14 cellular contexts compared by ENCODE assay signal in the genomic region with DNA sequence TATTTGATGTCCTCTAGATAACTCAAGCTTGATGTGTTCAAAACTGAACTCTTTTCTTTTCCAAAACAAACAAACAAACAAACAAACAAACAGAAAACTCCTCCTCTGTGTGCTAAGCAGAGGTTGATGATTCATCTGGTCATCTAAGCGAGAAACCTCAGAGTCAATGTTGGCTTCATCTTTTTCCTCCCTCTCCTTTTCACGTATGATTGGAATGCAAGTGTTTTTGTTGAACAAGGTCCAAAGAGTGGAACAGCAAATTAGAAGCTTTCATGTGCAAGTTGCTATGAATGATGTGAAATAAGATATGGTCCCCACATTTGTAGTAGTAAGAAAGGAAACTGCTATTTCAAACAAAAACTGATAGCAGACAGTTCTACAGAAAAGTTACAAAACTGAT. TPM values are rescaled to one million over a fixed set of nuclear protein-coding genes. Genes with fewer than 3 reads are reported as not detected.
DNase-seq lines count a peak whose midpoint lies in the region; ATAC-seq and TF ChIP-seq lines count a peak whose summit lies in the region.
"Had no signal": no experiment of that assay in that cellular context is flagged by ENCODE, and none has a peak within 500 bp of the region (broad histone marks: within the 10 kb centered on the region; RNA-seq: fewer than 3 reads in every experiment).

No MANE protein-coding gene starts in this region.

- 27 to 36% (median 27%) methylated on average over 2 of the region's 2 CpGs for WGBS in psoas muscle, 3 donors

- H3K36me3 ChIP-seq in brain microvascular endothelial cell (replicated peaks) (no peaks in the 10 kb centered on the region), psoas muscle (ENCODE audit: insufficient read depth in 1 of 2, low read depth in 1 of 2) (no peaks in the 10 kb centered on the region)
- H3K36me3 ChIP-seq: HAP-1, right atrium auricular region had no signal

- H3K27me3 ChIP-seq in brain microvascular endothelial cell (replicated peaks) (peaks cover 4% of the 10 kb centered on the region), psoas muscle (ENCODE audit: insufficient read depth in 3 of 3, low read length in 2 of 3) (peaks cover 0 to 4% (median 0%) of the 10 kb centered on the region in 3 donors)
- H3K27me3 ChIP-seq: right atrium auricular region had no signal

- no peaks in the 10 kb centered on the region for H3K4me1 ChIP-seq in psoas muscle
- H3K4me1 ChIP-seq: right atrium auricular region had no signal

- H3K27ac ChIP-seq in brain microvascular endothelial cell (no peak overlapping the region), psoas muscle (no peak overlapping the region)
- H3K27ac ChIP-seq: right atrium auricular region had no signal

- ATAC-seq in GM21723 (IDR thresholded peaks at IDR 0.05; ENCODE audit: unreplicated experiment), result no peak
- no peak for ATAC-seq in esophagus mucosa
- no peak for ATAC-seq in psoas muscle
- ATAC-seq: CD8-positive, alpha-beta T cell had no signal

- peak overlapping the region; percentile 79 for H3K27ac Mint-ChIP-seq in mesothelial cell of epicardium
- H3K27ac Mint-ChIP-seq: CD8-positive, alpha-beta T cell; type B pancreatic cell had no signal

- peak; percentile 83 for DNase-seq in AG09319 (ENCODE audit: extremely low read depth, low read depth)
- peak; percentile 81 for DNase-seq in brain microvascular endothelial cell
- DNase-seq in mesothelial cell of epicardium (ENCODE audit: low spot score in 2 of 2, unreplicated experiment in 2 of 2), result no peak
- DNase-seq in NCI-H1105 (lab: John Stamatoyannopoulos, UW), result no peak
- no peak for DNase-seq in psoas muscle
- DNase-seq: CD8-positive, alpha-beta T cell; effector memory CD4-positive, alpha-beta T cell; Kasumi-1 had no signal

- no peaks in the 10 kb centered on the region for H3K9me3 ChIP-seq in psoas muscle
- H3K9me3 ChIP-seq: HAP-1, right atrium auricular region had no signal

- no peak for TF ChIP-seq EP300 in Ishikawa (IDR thresholded peaks at IDR 0.05; ENCODE audit: borderline replicate concordance)

- H3K4me3 ChIP-seq in brain microvascular endothelial cell (ENCODE audit: low read depth, low read length) (no peak overlapping the region), psoas muscle (no peak overlapping the region)
- H3K4me3 ChIP-seq: HAP-1, right atrium auricular region had no signal

- no peaks in the 10 kb centered on the region for H3K27me3 Mint-ChIP-seq in mesothelial cell of epicardium (ENCODE audit: low read depth)

- no peak for TF ChIP-seq CTCF in AG09319 (IDR thresholded peaks at IDR 0.05; ENCODE audit: low read depth, low read length)
- TF ChIP-seq CTCF in brain microvascular endothelial cell (IDR thresholded peaks at IDR 0.05; ENCODE audit: low read depth, low read length, missing control alignments), result no peak
- no peak for TF ChIP-seq CTCF in mesothelial cell of epicardium (IDR thresholded peaks at IDR 0.05; ENCODE audit: unreplicated experiment)
- no peak for TF ChIP-seq CTCF in psoas muscle (IDR thresholded peaks at IDR 0.05)

- peaks cover 2% of the 10 kb centered on the region for H3K36me3 Mint-ChIP-seq in mesothelial cell of epicardium
- H3K36me3 Mint-ChIP-seq: CD8-positive, alpha-beta T cell; type B pancreatic cell had no signal

- intact Hi-C loops in psoas muscle (cut with DNase I), result no loop called here

- H3K9me3 Mint-ChIP-seq in mesothelial cell of epicardium, result peaks cover 3% of the 10 kb centered on the region
- H3K9me3 Mint-ChIP-seq: CD8-positive, alpha-beta T cell; type B pancreatic cell had no signal

- in situ Hi-C loops in brain microvascular endothelial cell (cut with HindIII; ENCODE audit: low pct_ligation_motif_present, low sequenced_read_pairs), result no loop called here

- peaks cover 57% of the 10 kb centered on the region for H3K4me1 Mint-ChIP-seq in mesothelial cell of epicardium

- no peak for TF ChIP-seq RAD21 in Ishikawa (IDR thresholded peaks at IDR 0.05; ENCODE audit: low read depth)

- H3K4me3 Mint-ChIP-seq in mesothelial cell of epicardium, result peak overlapping the region; percentile 0
- H3K4me3 Mint-ChIP-seq: CD8-positive, alpha-beta T cell; type B pancreatic cell had no signal

TF ChIP-seq in Ishikawa, 13 proteins besides CTCF, POLR2A, EP300 and RAD21:
- no peak for TF ChIP-seq FOXM1 (IDR thresholded peaks at IDR 0.05; ENCODE audit: borderline replicate concordance, low read depth)
- TF ChIP-seq TEAD4 (IDR thresholded peaks at IDR 0.05), result 0 out of 2 replicates have a peak, but pooled peaks have one; percentile 23
- TF ChIP-seq NFIC (IDR thresholded peaks at IDR 0.05), result peak; percentile 47; the same call in 1 of the 2 replicates
- TF ChIP-seq, protein P1, sequence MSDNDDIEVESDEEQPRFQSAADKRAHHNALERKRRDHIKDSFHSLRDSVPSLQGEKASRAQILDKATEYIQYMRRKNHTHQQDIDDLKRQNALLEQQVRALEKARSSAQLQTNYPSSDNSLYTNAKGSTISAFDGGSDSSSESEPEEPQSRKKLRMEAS (IDR thresholded peaks at IDR 0.05), result no peak
- no peak for TF ChIP-seq TCF12 (IDR thresholded peaks at IDR 0.05; ENCODE audit: low read depth)

RNA-seq across cellular contexts. Expression of gene TBX4, which starts 52.5 kb away (rescaled TPM):
- total RNA-seq in mesothelial cell of epicardium, result 51.9 to 56.6 TPM (median 54.2 TPM) in 3 replicates
- not detected for total RNA-seq in esophagus mucosa
- under 1 TPM in 1 of 4 donors, not detected in 3; 0.22 TPM for total RNA-seq in psoas muscle
- polyA plus RNA-seq in psoas muscle, result not detected
- total RNA-seq: CD8-positive, alpha-beta T cell; right atrium auricular region had no signal

Comparison
In these comparisons a context has a peak if more than half of its experiments do, and no peak if none do; other contexts are left out.
1. DNase-seq: peak in AG09319 (single experiment) and brain microvascular endothelial cell (single experiment); none in mesothelial cell of epicardium (0 of 2), NCI-H1105 (single experiment) and psoas muscle (0 of 2).
2. RNA of gene TBX4, which starts 52.5 kb away (total RNA-seq): 51.9 to 56.6 TPM in mesothelial cell of epicardium; 0.22 TPM in psoas muscle and not detected in esophagus mucosa (single experiment); every median in the first group is over 10 times any median in the second.